In the genomic region with DNA sequence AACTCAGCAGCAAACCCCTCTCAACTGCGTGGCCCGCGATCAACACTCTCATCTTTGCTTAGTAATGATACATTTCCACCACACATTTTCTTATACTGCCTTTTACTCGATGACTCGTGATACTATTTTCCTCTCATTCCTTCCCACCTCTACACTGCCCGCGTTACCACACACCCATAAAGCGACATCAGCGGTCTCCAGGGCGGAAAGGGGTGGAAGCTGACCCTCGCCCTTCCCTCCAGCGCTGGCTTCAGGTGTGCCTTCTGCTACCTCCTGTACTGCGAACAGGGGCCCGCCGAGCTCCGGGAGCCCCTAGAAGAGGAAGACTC, we compare ENCODE assay signal across 13 cellular contexts. TPM values are rescaled to one million over a fixed set of nuclear protein-coding genes. Genes with fewer than 3 reads are reported as not detected.
A peak's percentile ranks its signal among the peaks of the same experiment; 100 is the strongest.
DNase-seq lines count a peak whose midpoint lies in the region; ATAC-seq and TF ChIP-seq lines count a peak whose summit lies in the region.
"Had no signal": no experiment of that assay in that cellular context is flagged by ENCODE, and none has a peak within 500 bp of the region (broad histone marks: within the 10 kb centered on the region; RNA-seq: fewer than 3 reads in every experiment).

No MANE protein-coding gene starts in this region.

- H3K27ac Mint-ChIP-seq in endodermal cell = no peak overlapping the region

- no peaks in the 10 kb centered on the region for H3K9me2 ChIP-seq in Loucy (replicated peaks; ENCODE audit: low read depth, low read length)

- no peak overlapping the region for H3K23ac ChIP-seq in neuronal stem cell (ENCODE audit: low read depth, low read length, poor library complexity)

- H3K18ac ChIP-seq in neuronal stem cell (ENCODE audit: low read length) = peak overlapping the region; percentile 24

- H3K9me3 ChIP-seq in ES-I3 (ENCODE audit: control insufficient read depth, insufficient read depth, low read length) (no peaks in the 10 kb centered on the region), Loucy (ENCODE audit: insufficient read depth, low read depth, low read length) (no peaks in the 10 kb centered on the region), endodermal cell (ENCODE audit: control insufficient read depth, low read length) (no peaks in the 10 kb centered on the region), neuronal stem cell (replicated peaks in 1 of 2; ENCODE audit: control insufficient read depth in 2 of 2, insufficient read depth in 1 of 2, low read depth in 1 of 2, low read length in 2 of 2) (no peaks in the 10 kb centered on the region)
- H3K9me3 ChIP-seq: ovary, uterus had no signal

- H4K91ac ChIP-seq in neuronal stem cell (ENCODE audit: low read depth, low read length, poor library complexity) = no peak overlapping the region

- no peaks in the 10 kb centered on the region for H3K9me3 Mint-ChIP-seq in endodermal cell

- H2BK120ac ChIP-seq in neuronal stem cell (ENCODE audit: low read depth, low read length) = no peak overlapping the region

- H2BK12ac ChIP-seq in neuronal stem cell (ENCODE audit: low read length) = no peak overlapping the region

- H3K9ac ChIP-seq in ES-I3 (ENCODE audit: low read depth, low read length) (peak overlapping the region; percentile 84), Loucy (ENCODE audit: low read depth, low read length, poor library complexity, severe bottlenecking) (peak overlapping the region; percentile 76), endodermal cell (ENCODE audit: extremely low read depth, low read length, poor library complexity, severe bottlenecking) (no peak overlapping the region), neuronal stem cell (ENCODE audit: low read depth, low read length, poor library complexity) (peak overlapping the region; percentile 53)

- no peak overlapping the region for H3K4ac ChIP-seq in neuronal stem cell (ENCODE audit: low read length)

- ATAC-seq in GM21737 (IDR thresholded peaks at IDR 0.05; ENCODE audit: unreplicated experiment) (no peak), HG02870 (IDR thresholded peaks at IDR 0.05; ENCODE audit: unreplicated experiment) (no peak)

- no peak for DNase-seq in endodermal cell
- peak; percentile 0 for DNase-seq in neuronal stem cell (ENCODE audit: low spot score)
- no peak for DNase-seq in HT-29 (ENCODE audit: low spot score)
- DNase-seq in NCI-H1092 treated with DMSO at 0.1 percent for 48 hours (lab: John Stamatoyannopoulos, UW) = no peak
- DNase-seq: cortex of kidney, ovary, uterus had no signal

- H3K79me1 ChIP-seq in neuronal stem cell (ENCODE audit: low read depth, low read length) = no peaks in the 10 kb centered on the region

- no peak overlapping the region for H2BK15ac ChIP-seq in neuronal stem cell (ENCODE audit: low read length)

- H3K27me3 Mint-ChIP-seq in endodermal cell (ENCODE audit: insufficient read depth) = peaks cover 60% of the 10 kb centered on the region

- H3F3A ChIP-seq in Loucy (ENCODE audit: low read depth) = no peaks in the 10 kb centered on the region; the same call in 1 of the 2 replicates

- H3K36me3 ChIP-seq in ES-I3 (ENCODE audit: insufficient read depth, low read length) = no peaks in the 10 kb centered on the region
- H3K36me3 ChIP-seq in Loucy (ENCODE audit: insufficient read depth, low read length) = peaks cover 16% of the 10 kb centered on the region; the same call in 1 of the 2 replicates
- H3K36me3 ChIP-seq in endodermal cell (ENCODE audit: control insufficient read depth, insufficient read depth, low read length) = no peaks in the 10 kb centered on the region
- peaks cover 0 to 28% of the 10 kb centered on the region in 2 donors for H3K36me3 ChIP-seq in neuronal stem cell (replicated peaks in 1 of 2; ENCODE audit: control insufficient read depth in 2 of 2, insufficient read depth in 2 of 2, low read length in 2 of 2)
- H3K36me3 ChIP-seq: ovary, uterus had no signal

- no peak for TF ChIP-seq CTCF in Loucy (conservative IDR thresholded peaks at IDR 0.05; ENCODE audit: low read length)
- no peak for TF ChIP-seq CTCF in endodermal cell (conservative IDR thresholded peaks at IDR 0.05)

- peaks cover 17% of the 10 kb centered on the region for H4K20me1 ChIP-seq in Loucy (ENCODE audit: insufficient read depth, low read length, poor library complexity, severe bottlenecking)

- H3K79me2 ChIP-seq in Loucy (ENCODE audit: insufficient read depth, low read length) = peaks cover 81% of the 10 kb centered on the region

- no peak overlapping the region for H4K8ac ChIP-seq in neuronal stem cell (ENCODE audit: low read depth, low read length)

- peaks cover 10% of the 10 kb centered on the region for H3K4me1 Mint-ChIP-seq in endodermal cell

- H3K4me3 ChIP-seq in Loucy (ENCODE audit: low read length, poor library complexity, severe bottlenecking) = peak overlapping the region; percentile 85
- H3K4me3 ChIP-seq in endodermal cell (ENCODE audit: low read length) = peak overlapping the region; percentile 67
- H3K4me3 ChIP-seq in neuronal stem cell (ENCODE audit: low read length in 2 of 2) = peak overlapping the region; percentile 68 to 84
- H3K4me3 ChIP-seq: ovary, uterus had no signal

- H3K4me3 Mint-ChIP-seq in endodermal cell = peak overlapping the region; percentile 50

- H3K27me3 ChIP-seq in Loucy (ENCODE audit: insufficient read depth, low read length, poor library complexity, severe bottlenecking) = no peaks in the 10 kb centered on the region
- peaks cover 68% of the 10 kb centered on the region for H3K27me3 ChIP-seq in endodermal cell (ENCODE audit: control insufficient read depth, insufficient read depth, low read length, poor library complexity, severe bottlenecking)
- peaks cover 6 to 38% (median 35%) of the 10 kb centered on the region in 3 experiments for H3K27me3 ChIP-seq in neuronal stem cell (ENCODE audit: control insufficient read depth in 3 of 3, insufficient read depth in 3 of 3, low read depth in 1 of 3, low read length in 3 of 3)
- H3K27me3 ChIP-seq: ovary had no signal

- H3K27ac ChIP-seq in endodermal cell (ENCODE audit: low read depth, low read length) (no peak overlapping the region), neuronal stem cell (replicated peaks; ENCODE audit: low read length) (no peak overlapping the region)
- H3K27ac ChIP-seq: ovary, uterus had no signal

- no peak overlapping the region for H2AK5ac ChIP-seq in neuronal stem cell (ENCODE audit: low read depth, low read length)

- H3K14ac ChIP-seq in neuronal stem cell (ENCODE audit: low read length) = no peak overlapping the region

- no peak overlapping the region for H2BK5ac ChIP-seq in neuronal stem cell (ENCODE audit: low read length)

- no peaks in the 10 kb centered on the region for H3K36me3 Mint-ChIP-seq in endodermal cell (ENCODE audit: low read depth)

- 7 to 8% methylated on average over 7 to 16 of the region's 16 CpGs for WGBS in endodermal cell (ENCODE audit: insufficient coverage in 1 of 2, insufficient read length in 1 of 2), 2 experiments
- no CpG with 5 or more reads among the region's 16 CpGs for WGBS in neuronal stem cell (ENCODE audit: extremely low coverage in 2 of 2, insufficient read length in 2 of 2, insufficient replicate concordance in 1 of 2), 2 donors

- peak overlapping the region; percentile 87 for H3K4me2 ChIP-seq in Loucy (ENCODE audit: low read depth, low read length, poor library complexity, severe bottlenecking)
- peak overlapping the region; percentile 88 for H3K4me2 ChIP-seq in neuronal stem cell (ENCODE audit: insufficient read depth, low read length, poor library complexity, severe bottlenecking)

- peak overlapping the region; percentile 91 for H2AFZ ChIP-seq in Loucy (ENCODE audit: low read length)
- peak overlapping the region; percentile 97 for H2AFZ ChIP-seq in neuronal stem cell (ENCODE audit: low read length)

- H3K4me1 ChIP-seq in ES-I3 (ENCODE audit: insufficient read depth, low read length) (no peaks in the 10 kb centered on the region), Loucy (ENCODE audit: insufficient read depth, low read length, poor library complexity, severe bottlenecking) (peaks cover 48% of the 10 kb centered on the region), endodermal cell (ENCODE audit: control insufficient read depth, insufficient read depth, low read length) (no peaks in the 10 kb centered on the region), neuronal stem cell (ENCODE audit: control insufficient read depth in 2 of 2, insufficient read depth in 1 of 2, low read depth in 1 of 2, low read length in 2 of 2) (peaks cover 0 to 5% of the 10 kb centered on the region in 2 donors)

RNA-seq across cellular contexts. Expression of a gene that starts 1.3 kb away (rescaled TPM):
- total RNA-seq in endodermal cell = 1 to 10 TPM; 4.2 to 6.5 TPM
- polyA plus RNA-seq in endodermal cell (2013, experiment 1 of 2) = 4.5 TPM
- 3.6 TPM for polyA plus RNA-seq in endodermal cell (2013, experiment 2 of 2)
- 3.2 TPM for polyA plus RNA-seq in neuronal stem cell (2013, experiment 1 of 2)
- polyA plus RNA-seq in neuronal stem cell (2013, experiment 2 of 2) = 2.4 TPM
- total RNA-seq in HT-29 (2014; rRNA removed; shearing (Covaris generic)) = not detected in 2 replicates
- total RNA-seq: LHCN-M2; T-helper 2 cell treated with Interferon-gamma antibody and Interleukin-4, amounts not matched to agents 100 ng/mL and 5 ng/mL, for 36 hours had no signal
- polyA plus RNA-seq: ovary had no signal
